24 cellular contexts compared by ENCODE assay signal in the genomic region with DNA sequence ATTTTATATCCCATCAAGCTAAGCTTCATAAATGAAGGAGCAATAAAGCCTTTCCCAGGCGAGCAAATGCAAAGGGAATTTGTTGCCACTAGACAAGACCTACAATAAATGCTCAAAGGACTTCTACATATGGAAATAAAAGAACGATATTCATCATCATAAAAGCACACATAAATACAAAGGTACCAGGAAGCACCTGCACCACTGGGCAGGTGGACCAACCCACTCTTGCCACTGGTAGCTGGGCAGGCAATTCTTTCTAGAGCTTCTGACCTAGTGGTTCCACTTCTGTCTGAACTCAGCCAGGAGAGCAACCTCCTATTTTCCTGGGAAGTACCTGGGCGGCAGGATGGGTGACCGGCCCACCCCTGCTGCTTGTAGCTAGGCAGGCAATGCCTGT.
"Had no signal": no experiment of that assay in that cellular context is flagged by ENCODE, and none has a peak within 500 bp of the region (broad histone marks: within the 10 kb centered on the region; RNA-seq: fewer than 3 reads in every experiment).

No MANE protein-coding gene starts in this region.

- ATAC-seq: naive thymus-derived CD4-positive, alpha-beta T cell; natural killer cell treated with Interleukin-12 subunit alpha and Interleukin-12 subunit beta and Interleukin-15 and Interleukin-18, amount 100 ng/mL, for 72 hours; pancreas; right cardiac atrium; sciatic nerve; stimulated activated effector memory CD8-positive, alpha-beta T cell treated with anti-CD3 and anti-CD28 coated beads, Interleukin-12 subunit alpha, Interleukin-12 subunit beta, amount 100 ng/mL, for 72 hours had no signal

- H3K4me1 ChIP-seq: left ventricle myocardium inferior, pancreas, prostate gland, spleen, suprapubic skin, tibial artery, vagina had no signal

- H3K4me3 ChIP-seq: left ventricle myocardium inferior, lung, pancreas, prostate gland, skin epidermis, spleen, suprapubic skin, thoracic aorta, tibial artery, vagina had no signal

- H3K27ac ChIP-seq: left ventricle myocardium inferior, pancreas, prostate gland, skin epidermis, spleen, suprapubic skin, thoracic aorta, tibial artery, vagina had no signal

- FAIRE-seq: islet of Langerhans had no signal

- H3K27me3 ChIP-seq: suprapubic skin, tibial artery, vagina had no signal

- H3K9me3 ChIP-seq: left ventricle myocardium inferior, pancreas, prostate gland, spleen, suprapubic skin, thoracic aorta, tibial artery, vagina had no signal

- DNase-seq: hypothalamus; immature natural killer cell; kidney; left ventricle myocardium inferior; mesendoderm; naive thymus-derived CD4-positive, alpha-beta T cell; pancreas; posterior cingulate gyrus; retina; right cardiac atrium; spleen; stimulated activated CD4-positive, alpha-beta T cell treated with anti-CD3 and anti-CD28 coated beads, Interleukin-4, amount 100 ng/mL, for 24 hours; stimulated activated naive CD4-positive, alpha-beta T cell; tibial artery had no signal

- H3K36me3 ChIP-seq: left ventricle myocardium inferior, pancreas, prostate gland, spleen, suprapubic skin, thoracic aorta, tibial artery, vagina had no signal
